Comparison of ENCODE assay signal across 8 cellular contexts in genomic region chr6:80163754-80164187, GRCh38. TPM values are rescaled to one million over a fixed set of nuclear protein-coding genes. Genes with fewer than 3 reads are reported as not detected.
DNase-seq lines count a peak whose midpoint lies in the region; ATAC-seq and TF ChIP-seq lines count a peak whose summit lies in the region.

No MANE protein-coding gene starts in this region.

- H3K4me3 ChIP-seq in NT2/D1 (ENCODE audit: insufficient read length, low read depth) = no peak overlapping the region
- no peak overlapping the region for H3K4me3 ChIP-seq in fibroblast of pulmonary artery (replicated peaks; ENCODE audit: low read depth, low read length)
- H3K4me3 ChIP-seq in transverse colon = no peak overlapping the region

- no peaks in the 10 kb centered on the region for H3K9me3 ChIP-seq in NT2/D1 (ENCODE audit: insufficient read depth, low read length)
- H3K9me3 ChIP-seq in transverse colon = no peaks in the 10 kb centered on the region

- no peaks in the 10 kb centered on the region for H3K4me1 ChIP-seq in NT2/D1 (ENCODE audit: insufficient read depth, insufficient read length)
- H3K4me1 ChIP-seq in transverse colon = peaks cover 0 to 7% (median 2%) of the 10 kb centered on the region in 4 donors

- H3K27me3 ChIP-seq in NT2/D1 (ENCODE audit: insufficient read depth, insufficient read length) (no peaks in the 10 kb centered on the region), transverse colon (no peaks in the 10 kb centered on the region)

- peak overlapping the region in 2 of 4 donors; percentile 18 to 59 for H3K27ac ChIP-seq in transverse colon

- TF ChIP-seq EP300 in transverse colon (IDR thresholded peaks at IDR 0.05; ENCODE audit: low read depth) = no peak

- no peak for TF ChIP-seq CTCF in fibroblast of pulmonary artery (IDR thresholded peaks at IDR 0.05; ENCODE audit: low read length, missing control alignments)
- TF ChIP-seq CTCF in transverse colon (IDR thresholded peaks at IDR 0.05) = no peak

- no peak overlapping the region for H3K9ac ChIP-seq in NT2/D1 (ENCODE audit: insufficient read length, low read depth)

- peak; percentile 73 for ATAC-seq in GM18867 (IDR thresholded peaks at IDR 0.05; ENCODE audit: unreplicated experiment)
- ATAC-seq in HG02981 (IDR thresholded peaks at IDR 0.05; ENCODE audit: unreplicated experiment) = peak; percentile 72

- WGBS in transverse colon (ENCODE audit: low coverage in 1 of 2), 2 donors = 35 to 58% methylated on average over 3 of the region's 3 CpGs

- no peak for TF ChIP-seq POLR2A in transverse colon (IDR thresholded peaks at IDR 0.05)

- H3K36me3 ChIP-seq in NT2/D1 (ENCODE audit: insufficient read depth, insufficient read length, low read length) (no peaks in the 10 kb centered on the region), transverse colon (peaks cover 0 to 4% (median 0%) of the 10 kb centered on the region in 4 donors)

- DNase-seq in AG08395 (ENCODE audit: low spot score) (peak; percentile 71), NT2/D1 (ENCODE audit: low read depth, low spot score) (peak; percentile 6), fibroblast of pulmonary artery (ENCODE audit: low read depth) (peak; percentile 59), transverse colon (no peak), head of caudate nucleus (no peak), NCI-H2196 treated with DMSO at 0.1 percent for 48 hours (lab: John Stamatoyannopoulos, UW; ENCODE audit: unreplicated experiment) (no peak)

- intact Hi-C loops in transverse colon (cut with DNase I; ENCODE audit: low total_unique reads) (no loop called here), head of caudate nucleus (cut with DNase I) (no loop called here)

- in situ Hi-C loops in transverse colon (cut with MboI; ENCODE audit: low pct_ligation_motif_present in 1 of 4, low pct_unique_long_range_greater_than_20kb in 1 of 4, low sequenced_read_pairs in 3 of 4) = no loop called here

RNA-seq across cellular contexts. Expression of gene BCKDHB, which starts 57.3 kb away (rescaled TPM):
- 10 to 100 TPM; 10.9 to 32.9 (median 29.7) TPM for total RNA-seq in transverse colon

Comparison
In these comparisons a context has a peak if more than half of its experiments do, and no peak if none do; other contexts are left out.
1. DNase-seq: peak in AG08395 (single experiment), NT2/D1 (single experiment) and fibroblast of pulmonary artery (single experiment); none in transverse colon (single experiment), head of caudate nucleus (0 of 42) and NCI-H2196 treated with DMSO at 0.1 percent for 48 hours (single experiment).